ENCODE assay signal across 13 cellular contexts in the genomic region with DNA sequence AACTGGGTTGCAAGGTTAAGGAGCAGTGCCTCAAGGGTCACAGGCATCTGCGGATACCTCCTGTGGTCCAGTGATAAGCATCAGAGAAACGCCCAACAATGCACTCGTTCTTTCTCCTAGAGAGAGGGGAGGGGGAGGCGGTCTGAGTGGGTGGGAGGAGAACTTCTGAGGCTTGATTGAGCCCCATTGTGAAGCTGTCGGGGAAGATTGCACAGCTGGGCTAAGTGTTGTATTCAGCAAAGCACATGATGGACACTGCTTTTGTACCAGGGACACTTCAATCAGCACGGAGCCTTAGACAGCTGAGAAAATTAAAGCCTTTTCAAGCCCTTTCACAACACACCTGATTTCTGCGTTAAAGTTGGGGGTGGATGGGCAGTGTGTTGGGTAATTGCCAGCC.
A peak's percentile ranks its signal among the peaks of the same experiment; 100 is the strongest.
DNase-seq lines count a peak whose midpoint lies in the region; ATAC-seq, FAIRE-seq and TF ChIP-seq lines count a peak whose summit lies in the region.
"Had no signal": no experiment of that assay in that cellular context is flagged by ENCODE, and none has a peak within 500 bp of the region (broad histone marks: within the 10 kb centered on the region; RNA-seq: fewer than 3 reads in every experiment).

No MANE protein-coding gene starts in this region.

- 31 to 43% (median 36%) methylated on average over 7 of the region's 7 CpGs for WGBS in psoas muscle, 3 donors
- WGBS in pancreas, 2 donors: 28 to 30% methylated on average over 7 of the region's 7 CpGs

- H3K27ac ChIP-seq in psoas muscle: no peak overlapping the region
- no peak overlapping the region for H3K27ac ChIP-seq in pancreas

- no peak for FAIRE-seq in pancreas (lab: Jason Lieb, UNC)

- H3K36me3 ChIP-seq in psoas muscle (ENCODE audit: insufficient read depth in 1 of 2, low read depth in 1 of 2) (no peaks in the 10 kb centered on the region), pancreas (no peaks in the 10 kb centered on the region)

- H3K27me3 ChIP-seq in psoas muscle (ENCODE audit: insufficient read depth in 3 of 3, low read length in 2 of 3): no peaks in the 10 kb centered on the region
- H3K27me3 ChIP-seq in pancreas: no peaks in the 10 kb centered on the region

- H3K4me3 ChIP-seq in psoas muscle (no peak overlapping the region), pancreas (no peak overlapping the region)

- ATAC-seq in HG02763 (IDR thresholded peaks at IDR 0.05; ENCODE audit: unreplicated experiment) (no peak), psoas muscle (no peak), pancreas (no peak)

- H3K9me3 ChIP-seq in psoas muscle (no peaks in the 10 kb centered on the region), pancreas (no peaks in the 10 kb centered on the region)

- peak; percentile 88 for DNase-seq in ELF-1 (ENCODE audit: low read depth, low spot score)
- DNase-seq in NCI-H1417 (lab: John Stamatoyannopoulos, UW): peak in 2 of 3 experiments; percentile 72 to 92
- DNase-seq in OCI-M1 (lab: John Stamatoyannopoulos, UW): peak; percentile 33
- DNase-seq in islet precursor cell: peak; percentile 75
- DNase-seq in GM10266 (ENCODE audit: extremely low spot score): no peak
- DNase-seq in psoas muscle: no peak
- DNase-seq in pancreas: no peak
- DNase-seq: AML-193, COR-L47, H7, NCI-H1694, NCI-H446 treated with DMSO at 0.1 percent for 48 hours had no signal

- no peaks in the 10 kb centered on the region for H3K4me1 ChIP-seq in psoas muscle
- H3K4me1 ChIP-seq in pancreas: no peaks in the 10 kb centered on the region

- no peak for TF ChIP-seq CTCF in GM10266 (IDR thresholded peaks at IDR 0.05; ENCODE audit: control insufficient read depth, insufficient read depth, low read depth, missing control alignments)
- TF ChIP-seq CTCF in psoas muscle (IDR thresholded peaks at IDR 0.05): no peak
- no peak for TF ChIP-seq CTCF in pancreas (IDR thresholded peaks at IDR 0.05)

- intact Hi-C loops in psoas muscle (cut with DNase I): no loop called here
- intact Hi-C loops in pancreas (cut with DNase I): no loop called here

Comparison
In these comparisons a context has a peak if more than half of its experiments do, and no peak if none do; other contexts are left out.
1. DNase-seq: peak in ELF-1 (single experiment), NCI-H1417 (2 of 3), OCI-M1 (single experiment) and islet precursor cell (single experiment); none in GM10266 (single experiment), psoas muscle (0 of 2) and pancreas (0 of 6).